Comparison of ENCODE assay signal across 17 cellular contexts in the genomic region with DNA sequence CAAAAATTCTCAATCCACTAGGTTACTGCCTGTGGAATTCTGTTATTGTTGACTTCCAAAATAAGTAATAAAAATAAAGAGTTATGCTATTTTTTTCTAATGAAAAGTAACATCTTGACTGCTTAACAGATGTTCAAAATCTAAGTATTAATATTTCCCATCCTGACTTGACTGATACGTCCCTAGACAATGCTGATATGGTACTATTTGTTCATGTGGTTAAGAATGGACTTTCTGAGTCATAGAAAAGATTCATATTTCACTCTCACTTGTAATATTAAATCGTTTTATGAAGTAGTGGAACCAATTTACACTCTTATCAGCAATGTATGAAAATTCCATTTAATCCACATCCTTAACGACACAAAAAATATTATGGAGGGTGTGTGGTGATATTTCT.
"Had no signal": no experiment of that assay in that cellular context is flagged by ENCODE, and none has a peak within 500 bp of the region (broad histone marks: within the 10 kb centered on the region; RNA-seq: fewer than 3 reads in every experiment).

No MANE protein-coding gene starts in this region.

- ATAC-seq: activated CD4-positive, CD25-positive, alpha-beta regulatory T cell treated with anti-CD3 and anti-CD28 coated beads, Interleukin-2, amount 50 U/mL, for 24 hours; left colon; mucosa of descending colon; naive thymus-derived CD4-positive, alpha-beta T cell had no signal

- H3K4me3 ChIP-seq: heart left ventricle, mucosa of descending colon, tibial artery had no signal

- H3K27me3 ChIP-seq: heart left ventricle, tibial artery had no signal

- H3K36me3 ChIP-seq: heart left ventricle, tibial artery had no signal

- H3K27ac ChIP-seq: tibial artery, VCaP had no signal

- DNase-seq: activated CD4-positive, alpha-beta memory T cell treated with anti-CD3 and anti-CD28 coated beads, Interleukin-2, amount 10 ng/mL, durations not matched to agents 7 days and 5 days; activated CD4-positive, alpha-beta T cell treated with anti-CD3 and anti-CD28 coated beads, Interleukin-2, amount 10 ng/mL, durations not matched to agents 24 days and 14 days; activated effector memory CD4-positive, alpha-beta T cell treated with anti-CD3 and anti-CD28 coated beads, Interleukin-2, amount 50 U/mL, for 16 hours; activated naive CD4-positive, alpha-beta T cell treated with anti-CD3 and anti-CD28 coated beads, Interleukin-2, amount 10 ng/mL, durations not matched to agents 7 days and 5 days; effector CD4-positive, alpha-beta T cell; erythroblast; heart left ventricle; left colon; mesenchymal stem cell; mucosa of descending colon; naive thymus-derived CD4-positive, alpha-beta T cell; stimulated activated CD4-positive, alpha-beta T cell treated with anti-CD3 and anti-CD28 coated beads, Interleukin-4, amount 100 ng/mL, for 24 hours; stimulated activated naive CD4-positive, alpha-beta T cell treated with Interleukin-2 at 50 U/mL for 16 hours; SW 1271; tibial artery had no signal

- H3K9me3 ChIP-seq: heart left ventricle, mucosa of descending colon, tibial artery had no signal

- H3K4me1 ChIP-seq: heart left ventricle, tibial artery had no signal
